Comparison of ENCODE assay signal across 14 cellular contexts in the genomic region with DNA sequence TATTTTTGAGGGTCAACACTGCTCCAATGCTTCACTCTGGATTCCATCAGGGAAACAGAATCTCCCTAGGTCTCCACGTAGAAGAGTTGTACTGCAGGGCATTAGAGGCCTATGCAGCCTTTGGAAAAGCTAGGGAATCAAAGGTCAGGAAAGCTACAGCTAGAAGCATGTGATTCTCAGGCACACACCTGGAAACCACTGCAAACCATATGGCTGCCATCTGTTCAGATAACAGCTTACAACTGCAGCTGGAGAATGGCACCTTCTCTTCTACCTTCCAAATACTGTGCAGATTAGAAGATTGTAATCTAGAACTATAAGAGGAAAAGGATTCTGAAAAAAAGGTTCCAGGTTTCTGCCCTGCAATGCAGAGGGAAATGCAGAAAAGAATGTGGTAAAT.
DNase-seq lines count a peak whose midpoint lies in the region; TF ChIP-seq lines count a peak whose summit lies in the region.
"Had no signal": no experiment of that assay in that cellular context is flagged by ENCODE, and none has a peak within 500 bp of the region (broad histone marks: within the 10 kb centered on the region; RNA-seq: fewer than 3 reads in every experiment).

No MANE protein-coding gene starts in this region.

- H3K79me2 ChIP-seq in hepatocyte = no peaks in the 10 kb centered on the region

- in situ Hi-C loops in transverse colon (cut with MboI; ENCODE audit: low pct_ligation_motif_present in 1 of 4, low pct_unique_long_range_greater_than_20kb in 1 of 4, low sequenced_read_pairs in 3 of 4) = no loop called here

- WGBS in hepatocyte (ENCODE audit: low lambda C conversion rate, missing lambda C conversion rate) = 62% methylated on average over 1 of the region's 1 CpG
- WGBS in transverse colon (ENCODE audit: low coverage in 1 of 2), 2 donors = 40 to 50% methylated on average over 1 of the region's 1 CpG

- no peak overlapping the region for H3K4me2 ChIP-seq in hepatocyte
- H3K4me2 ChIP-seq: A549 had no signal

- H3K4me3 ChIP-seq in hepatocyte (no peak overlapping the region), transverse colon (no peak overlapping the region), H7 (ENCODE audit: insufficient read depth, low read depth, low read length) (no peak overlapping the region)
- H3K4me3 ChIP-seq: A549 had no signal

- no peaks in the 10 kb centered on the region for H3K9me3 ChIP-seq in hepatocyte (ENCODE audit: low read depth)
- no peaks in the 10 kb centered on the region for H3K9me3 ChIP-seq in transverse colon
- H3K9me3 ChIP-seq: A549 had no signal

- H3K4me1 ChIP-seq in hepatocyte (ENCODE audit: insufficient read depth) (peaks cover 3% of the 10 kb centered on the region), transverse colon (no peaks in the 10 kb centered on the region)
- H3K4me1 ChIP-seq: A549 had no signal

- intact Hi-C loops in transverse colon (cut with DNase I; ENCODE audit: low total_unique reads) = no loop called here

- no peak for TF ChIP-seq EP300 in transverse colon (IDR thresholded peaks at IDR 0.05; ENCODE audit: low read depth)

- no peaks in the 10 kb centered on the region for H3K9me2 ChIP-seq in hepatocyte (replicated peaks; ENCODE audit: insufficient read depth)

- H3K36me3 ChIP-seq in hepatocyte (replicated peaks; ENCODE audit: insufficient read depth, low read depth) = no peaks in the 10 kb centered on the region
- no peaks in the 10 kb centered on the region for H3K36me3 ChIP-seq in transverse colon
- no peaks in the 10 kb centered on the region for H3K36me3 ChIP-seq in H7 (replicated peaks; ENCODE audit: control insufficient read depth, insufficient read depth, low read length)

- H3K27me3 ChIP-seq in hepatocyte = no peaks in the 10 kb centered on the region
- no peaks in the 10 kb centered on the region for H3K27me3 ChIP-seq in transverse colon
- no peaks in the 10 kb centered on the region for H3K27me3 ChIP-seq in H7 (ENCODE audit: control insufficient read depth, insufficient read depth, low read length)

- DNase-seq in DMS 273 treated with DMSO at 0.1 percent for 48 hours (lab: John Stamatoyannopoulos, UW) (peak; percentile 16), HuH-7.5 (ENCODE audit: low spot score) (peak; percentile 9), hepatocyte (ENCODE audit: low spot score) (peak; percentile 42), transverse colon (peak; percentile 20), H7 (no peak)
- DNase-seq in stimulated activated CD4-positive, alpha-beta T cell treated with anti-CD3 and anti-CD28 coated beads, Interleukin-15, amount 100 ng/mL, for 24 hours = no peak
- DNase-seq: CD8-positive, alpha-beta T cell; COR-L47; DMS79 treated with DMSO at 0.1 percent for 48 hours; EL; IMR-90; KBM-7 had no signal

- TF ChIP-seq POLR2A in transverse colon (IDR thresholded peaks at IDR 0.05) = no peak

- H4K20me1 ChIP-seq in hepatocyte (ENCODE audit: insufficient read depth, poor library complexity, severe bottlenecking) = no peaks in the 10 kb centered on the region

- H2AFZ ChIP-seq in hepatocyte = no peak overlapping the region

- TF ChIP-seq CTCF in hepatocyte (IDR thresholded peaks at IDR 0.05; ENCODE audit: poor library complexity) (no peak), transverse colon (IDR thresholded peaks at IDR 0.05) (no peak)

- no peak overlapping the region for H3K27ac ChIP-seq in hepatocyte
- H3K27ac ChIP-seq in transverse colon = no peak overlapping the region
- H3K27ac ChIP-seq: A549, HL-60 had no signal

Comparison
In these comparisons a context has a peak if more than half of its experiments do, and no peak if none do; other contexts are left out.
1. DNase-seq: peak in DMS 273 treated with DMSO at 0.1 percent for 48 hours (single experiment), HuH-7.5 (single experiment), hepatocyte (single experiment) and transverse colon (single experiment); none in H7 (single experiment) and stimulated activated CD4-positive, alpha-beta T cell treated with anti-CD3 and anti-CD28 coated beads, Interleukin-15, amount 100 ng/mL, for 24 hours (single experiment).